Comparison of ENCODE assay signal across 7 cellular contexts in genomic region chr19:18007605-18007938, GRCh38. TPM values are rescaled to one million over a fixed set of nuclear protein-coding genes. Genes with fewer than 3 reads are reported as not detected.
DNase-seq lines count a peak whose midpoint lies in the region; ATAC-seq and TF ChIP-seq lines count a peak whose summit lies in the region.

No MANE protein-coding gene starts in this region.

- peaks cover 2% of the 10 kb centered on the region for H3K4me1 Mint-ChIP-seq in endodermal cell
- H3K4me1 Mint-ChIP-seq in natural killer cell treated with Interleukin-12 subunit alpha and Interleukin-12 subunit beta and Interleukin-15 and Interleukin-18, amount 100 ng/mL, for 72 hours (ENCODE audit: low read depth in 2 of 2): peaks cover 19% of the 10 kb centered on the region in 2 donors

- peaks cover 7% of the 10 kb centered on the region for H3K9me3 Mint-ChIP-seq in endodermal cell
- H3K9me3 Mint-ChIP-seq in natural killer cell treated with Interleukin-12 subunit alpha and Interleukin-12 subunit beta and Interleukin-15 and Interleukin-18, amount 100 ng/mL, for 72 hours: no peaks in the 10 kb centered on the region

- H3K9me2 ChIP-seq in OCI-LY1 (ENCODE audit: low read depth, low read length): no peaks in the 10 kb centered on the region

- H3K36me3 Mint-ChIP-seq in endodermal cell (ENCODE audit: low read depth): peaks cover 13% of the 10 kb centered on the region
- no peaks in the 10 kb centered on the region for H3K36me3 Mint-ChIP-seq in natural killer cell treated with Interleukin-12 subunit alpha and Interleukin-12 subunit beta and Interleukin-15 and Interleukin-18, amount 100 ng/mL, for 72 hours

- H3K9ac ChIP-seq in OCI-LY1 (ENCODE audit: low read length) (peak overlapping the region; percentile 46; the same call in 1 of the 2 replicates), endodermal cell (ENCODE audit: extremely low read depth, low read length, poor library complexity, severe bottlenecking) (no peak overlapping the region)

- H3K36me3 ChIP-seq in OCI-LY1 (ENCODE audit: insufficient read depth, low read length) (peaks cover 39% of the 10 kb centered on the region), endodermal cell (ENCODE audit: control insufficient read depth, insufficient read depth, low read length) (peaks cover 5% of the 10 kb centered on the region)

- ATAC-seq in GM21515 (IDR thresholded peaks at IDR 0.05; ENCODE audit: unreplicated experiment): peak; percentile 8
- ATAC-seq in natural killer cell treated with Interleukin-12 subunit alpha and Interleukin-12 subunit beta and Interleukin-15 and Interleukin-18, amount 100 ng/mL, for 72 hours: peak in 1 of 2 donors; percentile 18

- no peak overlapping the region for H2AFZ ChIP-seq in OCI-LY1 (ENCODE audit: low read length)

- peak overlapping the region; percentile 82 for H3K27ac ChIP-seq in OCI-LY1 (ENCODE audit: low read depth, low read length, poor library complexity, severe bottlenecking)
- no peak overlapping the region for H3K27ac ChIP-seq in endodermal cell (ENCODE audit: low read depth, low read length)

- H3K27me3 Mint-ChIP-seq in endodermal cell (ENCODE audit: insufficient read depth): peaks cover 1% of the 10 kb centered on the region
- H3K27me3 Mint-ChIP-seq in natural killer cell treated with Interleukin-12 subunit alpha and Interleukin-12 subunit beta and Interleukin-15 and Interleukin-18, amount 100 ng/mL, for 72 hours: no peaks in the 10 kb centered on the region

- H3K4me3 ChIP-seq in OCI-LY1 (ENCODE audit: low read depth, low read length, poor library complexity, severe bottlenecking) (peak overlapping the region; percentile 50), endodermal cell (ENCODE audit: low read length) (peak overlapping the region; percentile 81)

- H3K27ac Mint-ChIP-seq in endodermal cell: no peak overlapping the region
- peak overlapping the region; percentile 80 to 91 for H3K27ac Mint-ChIP-seq in natural killer cell treated with Interleukin-12 subunit alpha and Interleukin-12 subunit beta and Interleukin-15 and Interleukin-18, amount 100 ng/mL, for 72 hours

- no peaks in the 10 kb centered on the region for H3F3A ChIP-seq in OCI-LY1 (ENCODE audit: insufficient read depth, low read length)

- H3K79me2 ChIP-seq in OCI-LY1 (ENCODE audit: insufficient read depth, low read length): no peaks in the 10 kb centered on the region

- H3K27me3 ChIP-seq in OCI-LY1 (ENCODE audit: insufficient read depth, low read length): no peaks in the 10 kb centered on the region
- no peaks in the 10 kb centered on the region for H3K27me3 ChIP-seq in endodermal cell (ENCODE audit: control insufficient read depth, insufficient read depth, low read length, poor library complexity, severe bottlenecking)

- H3K9me3 ChIP-seq in OCI-LY1 (ENCODE audit: low read length) (no peaks in the 10 kb centered on the region), endodermal cell (ENCODE audit: control insufficient read depth, low read length) (no peaks in the 10 kb centered on the region)

- H3K4me2 ChIP-seq in OCI-LY1 (ENCODE audit: low read length): peak overlapping the region; percentile 72

- 7 to 30% methylated on average over 2 to 12 of the region's 12 CpGs for WGBS in endodermal cell (ENCODE audit: insufficient coverage in 1 of 2, insufficient read length in 1 of 2), 2 experiments

- no peaks in the 10 kb centered on the region for H4K20me1 ChIP-seq in OCI-LY1 (ENCODE audit: insufficient read depth, low read length)

- H3K4me3 Mint-ChIP-seq in endodermal cell: peak overlapping the region; percentile 54
- H3K4me3 Mint-ChIP-seq in natural killer cell treated with Interleukin-12 subunit alpha and Interleukin-12 subunit beta and Interleukin-15 and Interleukin-18, amount 100 ng/mL, for 72 hours: peak overlapping the region; percentile 96

- no peak for DNase-seq in endodermal cell
- no peak for DNase-seq in natural killer cell treated with Interleukin-12 subunit alpha and Interleukin-12 subunit beta and Interleukin-15 and Interleukin-18, amount 100 ng/mL, for 72 hours (ENCODE audit: low spot score)
- DNase-seq in KG1 (lab: John Stamatoyannopoulos, UW): no peak
- no peak for DNase-seq in NCI-H2227 treated with DMSO at 0.1 percent for 48 hours (lab: John Stamatoyannopoulos, UW)
- no peak for DNase-seq in NAMALWA (ENCODE audit: low spot score)

- TF ChIP-seq CTCF in OCI-LY1 (IDR thresholded peaks at IDR 0.05; ENCODE audit: low read length) (no peak), endodermal cell (conservative IDR thresholded peaks at IDR 0.05) (no peak)

- H3K4me1 ChIP-seq in OCI-LY1 (ENCODE audit: insufficient read depth, low read length, severe bottlenecking) (peaks cover 23% of the 10 kb centered on the region), endodermal cell (ENCODE audit: control insufficient read depth, insufficient read depth, low read length) (peaks cover 4% of the 10 kb centered on the region)

RNA-seq across cellular contexts. Expression of gene ARRDC2, which starts 0.4 kb away (rescaled TPM):
- total RNA-seq in endodermal cell: 1 to 10 TPM; 6.8 to 7.0 TPM
- polyA plus RNA-seq in endodermal cell (2013, experiment 1 of 2): 3.3 TPM
- polyA plus RNA-seq in endodermal cell (2013, experiment 2 of 2): 2.4 TPM
- total RNA-seq in natural killer cell treated with Interleukin-12 subunit alpha and Interleukin-12 subunit beta and Interleukin-15 and Interleukin-18, amount 100 ng/mL, for 72 hours: 10 to 100 TPM; 34.0 to 34.8 TPM

RNA-seq across cellular contexts. Expression of gene KCNN1, which starts 40.7 kb away (rescaled TPM):
- 1 to 10 TPM; 5.8 to 8.2 TPM for total RNA-seq in endodermal cell
- polyA plus RNA-seq in endodermal cell (2013, experiment 1 of 2): 13.1 TPM
- 11.3 TPM for polyA plus RNA-seq in endodermal cell (2013, experiment 2 of 2)
- total RNA-seq in natural killer cell treated with Interleukin-12 subunit alpha and Interleukin-12 subunit beta and Interleukin-15 and Interleukin-18, amount 100 ng/mL, for 72 hours: 1 to 10 TPM; 1.0 to 1.3 TPM

Comparison
In these comparisons a context has a peak if more than half of its experiments do, and no peak if none do; other contexts are left out.
1. RNA of gene ARRDC2, which starts 0.4 kb away (total RNA-seq): 34.0 to 34.8 TPM in natural killer cell treated with Interleukin-12 subunit alpha and Interleukin-12 subunit beta and Interleukin-15 and Interleukin-18, amount 100 ng/mL, for 72 hours; 6.8 to 7.0 TPM in endodermal cell; every median in the first group is over 4 times any median in the second.